In genomic region chr13:28658539-28658795, GRCh38 we compare ENCODE assay signal across 8 cellular contexts. TPM values are rescaled to one million over a fixed set of nuclear protein-coding genes. Genes with fewer than 3 reads are reported as not detected.
DNase-seq lines count a peak whose midpoint lies in the region; ATAC-seq and TF ChIP-seq lines count a peak whose summit lies in the region.

No MANE protein-coding gene starts in this region.

- peak overlapping the region; percentile 98 for H3K4me3 ChIP-seq in kidney epithelial cell (ENCODE audit: low read depth, low read length)
- H3K4me3 ChIP-seq in thoracic aorta: peak overlapping the region; percentile 97

- TF ChIP-seq CTCF in kidney epithelial cell (IDR thresholded peaks at IDR 0.05; ENCODE audit: insufficient read depth, low read length, poor library complexity, severe bottlenecking): no peak
- no peak for TF ChIP-seq CTCF in thoracic aorta (IDR thresholded peaks at IDR 0.05)

- H3K27me3 ChIP-seq in kidney epithelial cell (ENCODE audit: control insufficient read depth, insufficient read depth, low read length) (no peaks in the 10 kb centered on the region), thoracic aorta (replicated peaks; ENCODE audit: insufficient read depth) (no peaks in the 10 kb centered on the region)

- H3K4me1 ChIP-seq in thoracic aorta (ENCODE audit: control insufficient read depth in 1 of 2, low read depth in 2 of 2): peaks cover 28 to 48% of the 10 kb centered on the region in 2 donors

- DNase-seq in activated T-cell treated with anti-CD3 and anti-CD28 coated beads, Interleukin-2, amount 50 U/mL, for 1 hour: peak; percentile 24
- DNase-seq in activated T-cell treated with anti-CD3 and anti-CD28 coated beads, Interleukin-2, amount 50 U/mL, for 48 hours: no peak
- DNase-seq in kidney epithelial cell (ENCODE audit: low read depth) (no peak), thoracic aorta (ENCODE audit: low spot score) (no peak), COLO829 (ENCODE audit: low spot score) (no peak), NCI-H226 (no peak)

- H3K36me3 ChIP-seq in kidney epithelial cell (ENCODE audit: control insufficient read depth, insufficient read depth, low read length) (no peaks in the 10 kb centered on the region), thoracic aorta (peaks cover 8% of the 10 kb centered on the region)

- ATAC-seq in HG03439 (IDR thresholded peaks at IDR 0.05; ENCODE audit: unreplicated experiment) (peak; percentile 15), thoracic aorta (ENCODE audit: insufficient number of reproducible peaks, low FRiP score, low read depth) (peak; percentile 37)

- H3K9me3 ChIP-seq in thoracic aorta: no peaks in the 10 kb centered on the region

- H3K27ac ChIP-seq in angular gyrus (ENCODE audit: low read depth, low read length) (peak overlapping the region; percentile 82), thoracic aorta (peak overlapping the region; percentile 82 to 86)

RNA-seq across cellular contexts. Expression of gene POMP, which starts 0.5 kb away (rescaled TPM):
- total RNA-seq in kidney epithelial cell (103 and 104 TPM in 2 replicates), thoracic aorta (10 to 100 TPM; 45.1 to 49.7 TPM)
